Comparison of ENCODE assay signal across 8 cellular contexts in the genomic region with DNA sequence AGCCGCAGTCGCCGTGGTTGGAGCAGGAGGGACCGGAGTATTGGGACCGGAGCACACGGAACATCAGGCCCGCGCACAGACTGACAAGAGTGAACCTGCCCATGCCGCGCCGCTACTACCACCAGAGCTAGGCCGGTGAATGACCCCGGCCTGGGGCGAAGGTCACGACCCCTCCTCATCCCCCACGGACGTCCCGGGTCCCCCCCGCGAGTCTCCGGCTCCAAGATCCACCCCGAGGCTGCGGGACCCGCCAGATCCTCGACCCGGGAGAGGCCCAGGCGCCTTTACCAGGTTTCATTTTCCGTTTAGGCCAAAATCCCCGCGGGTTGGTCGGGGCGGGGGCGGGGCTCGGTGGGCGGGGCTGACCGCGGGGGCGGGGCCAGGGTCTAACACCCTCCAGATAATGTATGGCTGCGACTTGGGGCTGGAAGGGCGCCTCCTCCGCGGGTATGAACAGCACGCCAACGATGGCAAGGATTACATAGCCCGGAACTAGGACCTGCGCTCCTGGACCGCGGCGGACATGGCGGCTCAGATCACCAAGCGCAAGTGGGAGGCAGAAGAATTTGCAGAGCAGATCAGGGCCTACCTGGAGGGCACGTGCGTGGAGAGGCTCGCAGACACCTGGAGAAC. TPM values are rescaled to one million over a fixed set of nuclear protein-coding genes. Genes with fewer than 3 reads are reported as not detected.
DNase-seq lines count a peak whose midpoint lies in the region; ATAC-seq and TF ChIP-seq lines count a peak whose summit lies in the region.

No MANE protein-coding gene starts in this region.

- H3K36me3 ChIP-seq in WERI-Rb-1 = no peaks in the 10 kb centered on the region

- no peak overlapping the region for H3K27ac ChIP-seq in WERI-Rb-1

- peaks cover 23% of the 10 kb centered on the region for H3K4me1 Mint-ChIP-seq in activated CD4-positive, alpha-beta memory T cell treated with anti-CD3 and anti-CD28 coated beads for 36 hours (ENCODE audit: low read depth)

- CTCF ChIA-PET in activated CD4-positive, alpha-beta memory T cell treated with anti-CD3 and anti-CD28 coated beads for 36 hours (lab: Charles Lee) = no interaction called here

- peak overlapping the region; percentile 69 for H3K4me3 ChIP-seq in AG10803 (ENCODE audit: low read length)
- H3K4me3 ChIP-seq in WERI-Rb-1 (ENCODE audit: low read depth, low read length) = no peak overlapping the region

- TF ChIP-seq CTCF in AG10803 (conservative IDR thresholded peaks at IDR 0.05; ENCODE audit: low read length) = no peak
- TF ChIP-seq CTCF in WERI-Rb-1 (IDR thresholded peaks at IDR 0.05; ENCODE audit: low read depth, low read length) = no peak

- H3K9me3 Mint-ChIP-seq in activated CD4-positive, alpha-beta memory T cell treated with anti-CD3 and anti-CD28 coated beads for 36 hours = no peaks in the 10 kb centered on the region

- intact Hi-C loops in activated CD4-positive, alpha-beta memory T cell treated with anti-CD3 and anti-CD28 coated beads for 36 hours (cut with micrococcal nuclease) = loop anchor here (1.0 to 2.0 kb wide), 4 partner anchors 15 to 140 kb away; a partner anchor contains a TSS

- H3K36me3 Mint-ChIP-seq in activated CD4-positive, alpha-beta memory T cell treated with anti-CD3 and anti-CD28 coated beads for 36 hours = peaks cover 4% of the 10 kb centered on the region

- ATAC-seq in GM21381 (IDR thresholded peaks at IDR 0.05; ENCODE audit: unreplicated experiment) = peak; percentile 65

- POLR2A ChIA-PET in activated CD4-positive, alpha-beta memory T cell treated with anti-CD3 and anti-CD28 coated beads for 36 hours (lab: Charles Lee) = interaction anchor here (0.9 kb wide), 1 partner anchor 12 kb away, joined by 3 read pairs; no protein-coding TSS in a partner anchor

- H3K27me3 ChIP-seq in WERI-Rb-1 (ENCODE audit: insufficient read depth, low read depth, severe bottlenecking) = peaks cover 69% of the 10 kb centered on the region

- peak; percentile 71 for DNase-seq in AG10803 (ENCODE audit: low read depth)
- peak; percentile 81 for DNase-seq in MV-4-11 (lab: John Stamatoyannopoulos, UW)
- DNase-seq in activated CD4-positive, alpha-beta memory T cell treated with anti-CD3 and anti-CD28 coated beads for 36 hours = peak; percentile 93
- peak; percentile 81 for DNase-seq in effector CD4-positive, alpha-beta T cell
- peak; percentile 92 for DNase-seq in mesenteric fat pad (ENCODE audit: low spot score)
- DNase-seq in stimulated activated CD8-positive, alpha-beta memory T cell treated with anti-CD3 and anti-CD28 coated beads, Interleukin-4, amount 100 ng/mL, for 48 hours = peak; percentile 87
- DNase-seq in WERI-Rb-1 = no peak

- H3K27ac Mint-ChIP-seq in activated CD4-positive, alpha-beta memory T cell treated with anti-CD3 and anti-CD28 coated beads for 36 hours = peak overlapping the region; percentile 91

- peak overlapping the region; percentile 86 for H3K4me3 Mint-ChIP-seq in activated CD4-positive, alpha-beta memory T cell treated with anti-CD3 and anti-CD28 coated beads for 36 hours

- H3K9me3 ChIP-seq in WERI-Rb-1 (ENCODE audit: severe bottlenecking) = peaks cover 22% of the 10 kb centered on the region

- H3K27me3 Mint-ChIP-seq in activated CD4-positive, alpha-beta memory T cell treated with anti-CD3 and anti-CD28 coated beads for 36 hours = no peaks in the 10 kb centered on the region

RNA-seq across cellular contexts. Expression of a gene that starts 15.4 kb away (rescaled TPM):
- 1,000 to 10,000 TPM; 1,413 to 1,470 TPM for total RNA-seq in activated CD4-positive, alpha-beta memory T cell treated with anti-CD3 and anti-CD28 coated beads for 36 hours
- 526 TPM for total RNA-seq in mesenteric fat pad
